In the genomic region with DNA sequence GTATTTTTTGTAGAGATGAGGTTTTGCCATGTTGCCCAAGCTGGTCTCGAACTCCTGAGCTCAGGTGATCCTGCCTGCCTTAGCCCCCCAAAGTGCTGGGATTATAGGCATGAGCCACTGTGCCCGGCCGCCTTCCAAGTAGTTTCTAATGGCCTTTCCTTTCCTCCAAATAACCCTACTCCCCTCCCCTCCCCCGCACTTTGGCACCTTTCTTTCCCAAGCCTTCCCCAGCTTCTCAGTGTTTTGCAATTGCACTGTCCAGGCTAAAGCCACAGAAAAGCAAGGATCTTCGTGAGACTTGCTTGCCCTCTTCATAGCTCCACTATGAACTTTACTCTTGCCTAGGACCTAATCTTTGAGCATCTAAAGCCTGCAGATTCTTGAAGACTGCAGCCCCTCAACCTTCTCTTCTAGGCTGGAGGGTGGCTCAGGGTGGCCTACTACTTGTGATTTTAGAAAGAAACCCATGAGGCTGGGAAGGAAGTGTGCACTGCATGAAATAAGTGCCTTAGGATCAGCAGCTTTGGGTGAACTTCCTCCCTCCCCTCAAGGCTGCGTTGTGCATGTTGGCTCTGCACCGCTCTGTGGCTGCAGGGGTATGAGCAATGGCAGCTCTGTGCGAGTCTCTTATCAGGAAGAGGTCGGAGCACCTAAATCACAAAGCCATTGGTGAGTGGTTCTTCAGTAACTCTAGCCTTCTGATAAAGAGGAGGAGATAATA, we compare ENCODE assay signal across 14 cellular contexts.
DNase-seq lines count a peak whose midpoint lies in the region; ATAC-seq, FAIRE-seq and TF ChIP-seq lines count a peak whose summit lies in the region.
"Had no signal": no experiment of that assay in that cellular context is flagged by ENCODE, and none has a peak within 500 bp of the region (broad histone marks: within the 10 kb centered on the region; RNA-seq: fewer than 3 reads in every experiment).

No MANE protein-coding gene starts in this region.

- DNase-seq in SIG-M5 treated with dmso at 0.1 percent for 504 hours (lab: John Stamatoyannopoulos, UW; ENCODE audit: unreplicated experiment), result peak; percentile 5
- DNase-seq in SIG-M5 (lab: John Stamatoyannopoulos, UW), result no peak
- no peak for DNase-seq in lower lobe of right lung
- no peak for DNase-seq in transverse colon
- no peak for DNase-seq in T1000 (lab: John Stamatoyannopoulos, UW)
- DNase-seq in small intestine, result no peak
- DNase-seq: activated CD8-positive, alpha-beta memory T cell treated with anti-CD3 and anti-CD28 coated beads, Interleukin-2, amount 50 U/mL, for 48 hours; activated naive CD8-positive, alpha-beta T cell treated with anti-CD3 and anti-CD28 coated beads, Interleukin-2, amount 10 ng/mL, durations not matched to agents 7 days and 5 days; NCI-H69; SHP77 treated with DMSO at 0.1 percent for 48 hours had no signal

- no peak for TF ChIP-seq EP300 in transverse colon (IDR thresholded peaks at IDR 0.05; ENCODE audit: low read depth)

- H3K9me3 ChIP-seq in lower lobe of right lung (no peaks in the 10 kb centered on the region), transverse colon (no peaks in the 10 kb centered on the region), small intestine (ENCODE audit: control insufficient read depth, low read depth) (no peaks in the 10 kb centered on the region)

- peaks cover 31% of the 10 kb centered on the region for H3K4me1 Mint-ChIP-seq in dendritic cell treated with granulocyte-macrophage colony-stimulating factor and Interleukin-4, amounts not matched to agents 40 ng/mL and 50 ng/mL, for 4 days (ENCODE audit: low read depth)

- no peaks in the 10 kb centered on the region for H3K9me3 Mint-ChIP-seq in dendritic cell treated with granulocyte-macrophage colony-stimulating factor and Interleukin-4, amounts not matched to agents 40 ng/mL and 50 ng/mL, for 4 days
- H3K9me3 Mint-ChIP-seq: activated naive CD8-positive, alpha-beta T cell treated with anti-CD3 and anti-CD28 coated beads, Interleukin-2, amount 10 ng/mL, durations not matched to agents 7 days and 5 days had no signal

- intact Hi-C loops in dendritic cell treated with granulocyte-macrophage colony-stimulating factor and Interleukin-4, amounts not matched to agents 40 ng/mL and 50 ng/mL, for 4 days (cut with micrococcal nuclease), result loop anchor here (10.0 kb wide), 1 partner anchor 204 kb away; no protein-coding TSS in a partner anchor
- intact Hi-C loops in lower lobe of right lung (cut with DNase I) (no loop called here), transverse colon (cut with DNase I; ENCODE audit: low total_unique reads) (no loop called here)

- 80 to 87% methylated on average over 7 to 9 of the region's 9 CpGs for WGBS in transverse colon (ENCODE audit: low coverage in 1 of 2), 2 donors
- 79 to 91% (median 88%) methylated on average over 9 of the region's 9 CpGs for WGBS in small intestine, 3 donors

- H3K36me3 ChIP-seq in lower lobe of right lung, result no peaks in the 10 kb centered on the region
- H3K36me3 ChIP-seq in transverse colon, result no peaks in the 10 kb centered on the region
- H3K36me3 ChIP-seq in small intestine (ENCODE audit: control insufficient read depth in 2 of 2, insufficient read depth in 2 of 2, low read length in 2 of 2), result no peaks in the 10 kb centered on the region

- no peaks in the 10 kb centered on the region for H3K27me3 Mint-ChIP-seq in dendritic cell treated with granulocyte-macrophage colony-stimulating factor and Interleukin-4, amounts not matched to agents 40 ng/mL and 50 ng/mL, for 4 days

- H3K4me1 ChIP-seq in lower lobe of right lung (peaks cover 30% of the 10 kb centered on the region), transverse colon (peaks cover 4 to 28% (median 13%) of the 10 kb centered on the region in 4 donors), small intestine (ENCODE audit: control insufficient read depth in 2 of 2, insufficient read depth in 1 of 2, low read depth in 1 of 2, low read length in 1 of 2) (no peaks in the 10 kb centered on the region)

- ATAC-seq in lower lobe of right lung (no peak), GM21423 (IDR thresholded peaks at IDR 0.05; ENCODE audit: unreplicated experiment) (no peak)

- no peaks in the 10 kb centered on the region for H3K36me3 Mint-ChIP-seq in dendritic cell treated with granulocyte-macrophage colony-stimulating factor and Interleukin-4, amounts not matched to agents 40 ng/mL and 50 ng/mL, for 4 days (ENCODE audit: low read depth)
- H3K36me3 Mint-ChIP-seq: activated naive CD8-positive, alpha-beta T cell treated with anti-CD3 and anti-CD28 coated beads, Interleukin-2, amount 10 ng/mL, durations not matched to agents 7 days and 5 days had no signal

- H3K27ac Mint-ChIP-seq in dendritic cell treated with granulocyte-macrophage colony-stimulating factor and Interleukin-4, amounts not matched to agents 40 ng/mL and 50 ng/mL, for 4 days, result peak overlapping the region; percentile 64
- H3K27ac Mint-ChIP-seq: activated naive CD8-positive, alpha-beta T cell treated with anti-CD3 and anti-CD28 coated beads, Interleukin-2, amount 10 ng/mL, durations not matched to agents 7 days and 5 days had no signal

- H3K27me3 ChIP-seq in lower lobe of right lung (ENCODE audit: low read depth), result peaks cover 6% of the 10 kb centered on the region
- H3K27me3 ChIP-seq in transverse colon, result no peaks in the 10 kb centered on the region
- H3K27me3 ChIP-seq in small intestine (ENCODE audit: control insufficient read depth in 2 of 2, insufficient read depth in 2 of 2, low read length in 2 of 2), result no peaks in the 10 kb centered on the region

- no peak for FAIRE-seq in small intestine (lab: Jason Lieb, UNC)
- FAIRE-seq: A204.1, colon had no signal

- H3K4me3 ChIP-seq in lower lobe of right lung, result no peak overlapping the region
- H3K4me3 ChIP-seq in transverse colon, result no peak overlapping the region
- H3K4me3 ChIP-seq in small intestine (ENCODE audit: low read depth in 1 of 2, low read length in 2 of 2), result no peak overlapping the region

- no peak overlapping the region for H3K4me3 Mint-ChIP-seq in dendritic cell treated with granulocyte-macrophage colony-stimulating factor and Interleukin-4, amounts not matched to agents 40 ng/mL and 50 ng/mL, for 4 days

- TF ChIP-seq CTCF in lower lobe of right lung (IDR thresholded peaks at IDR 0.05), result no peak
- TF ChIP-seq CTCF in transverse colon (IDR thresholded peaks at IDR 0.05), result no peak

- H3K27ac ChIP-seq in lower lobe of right lung (peak overlapping the region; percentile 67), transverse colon (peak overlapping the region; percentile 50 to 78 (median 63)), small intestine (ENCODE audit: low read depth in 1 of 2, low read length in 1 of 2) (peak overlapping the region in 1 of 2 donors; percentile 71)

- TF ChIP-seq POLR2A in transverse colon (IDR thresholded peaks at IDR 0.05), result no peak

- in situ Hi-C loops in transverse colon (cut with MboI; ENCODE audit: low pct_ligation_motif_present in 1 of 4, low pct_unique_long_range_greater_than_20kb in 1 of 4, low sequenced_read_pairs in 3 of 4), result no loop called here
